Comparison of ENCODE assay signal across 1 cellular context in the genomic region with DNA sequence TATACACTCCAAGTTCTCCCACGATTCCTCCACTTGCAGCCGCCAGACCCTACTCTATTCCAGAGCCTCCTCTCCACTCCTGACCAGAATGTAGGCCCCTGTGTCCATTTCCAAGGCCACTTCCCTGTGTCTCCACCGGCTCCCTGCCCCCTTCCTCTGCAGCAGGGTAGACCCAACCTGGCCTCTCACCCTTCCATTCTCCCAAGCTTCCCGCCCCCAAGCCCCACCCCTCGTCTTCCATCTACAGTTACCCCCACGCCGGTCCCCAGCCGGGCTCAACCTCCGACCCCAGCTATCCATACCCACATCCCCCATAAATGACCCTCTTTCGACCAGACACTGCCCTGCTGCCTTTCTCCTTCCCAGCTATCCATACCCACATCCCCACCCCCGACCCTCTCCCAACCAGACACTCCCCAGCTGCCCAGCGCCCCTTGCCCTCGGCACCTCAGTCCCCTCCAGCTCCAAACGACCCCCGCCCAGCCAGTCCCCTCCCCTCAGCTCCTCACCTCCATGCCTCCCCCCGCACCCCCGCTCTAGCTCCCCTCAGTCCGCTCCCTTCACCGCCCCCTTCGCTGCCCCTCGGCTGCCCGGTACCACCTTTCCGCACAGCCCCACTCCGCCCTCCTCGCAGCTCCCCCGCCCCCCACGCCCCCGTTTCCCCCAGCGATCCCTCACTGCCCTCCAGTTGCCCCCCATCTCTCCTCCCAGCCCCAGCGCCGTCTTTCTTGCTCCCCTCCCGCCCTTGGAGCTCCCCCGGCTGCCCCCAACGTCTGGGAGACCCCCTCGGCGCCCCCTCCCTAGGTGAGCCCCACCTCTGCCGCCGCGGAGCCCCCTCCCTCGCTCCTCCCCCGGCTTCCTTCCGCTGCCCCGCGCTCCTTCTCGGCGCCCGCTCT.
TF ChIP-seq lines count a peak whose summit lies in the region.

No MANE protein-coding gene starts in this region.

TF ChIP-seq in H1, 55 proteins besides CTCF, POLR2A, EP300 and RAD21:
- TF ChIP-seq SIRT6 (IDR thresholded peaks at IDR 0.05; ENCODE audit: low read length) (no peak), NRF1 (IDR thresholded peaks at IDR 0.05; ENCODE audit: low read depth, low read length) (no peak), GABPA (IDR thresholded peaks at IDR 0.05; ENCODE audit: borderline replicate concordance, insufficient read depth, low read length) (no peak), CBX5 (IDR thresholded peaks at IDR 0.05; ENCODE audit: low read depth, low read length) (no peak), TAF7 (optimal IDR thresholded peaks at IDR 0.05; ENCODE audit: borderline replicate concordance, low read depth, low read length) (no peak)
TF ChIP-seq in H1: peak in this region for 0.
